In genomic region chr3:49351521-49352011, GRCh38 we compare ENCODE assay signal across 8 cellular contexts. TPM values are rescaled to one million over a fixed set of nuclear protein-coding genes. Genes with fewer than 3 reads are reported as not detected.
DNase-seq lines count a peak whose midpoint lies in the region; ATAC-seq, FAIRE-seq and TF ChIP-seq lines count a peak whose summit lies in the region.

No MANE protein-coding gene starts in this region.

- H2AFZ ChIP-seq in endothelial cell of umbilical vein (ENCODE audit: low read depth, low read length), result peak overlapping the region; percentile 9

- H3K27me3 Mint-ChIP-seq in nephron progenitor cell (ENCODE audit: low read depth, poor library complexity), result peaks cover 7% of the 10 kb centered on the region

- intact Hi-C loops in endothelial cell of umbilical vein (cut with micrococcal nuclease), result no loop called here

- peak; percentile 89 for DNase-seq in CD1c-positive myeloid dendritic cell (ENCODE audit: extremely low spot score)
- DNase-seq in NOMO-1 treated with dmso at 0.1 percent for 144 hours (lab: John Stamatoyannopoulos, UW; ENCODE audit: unreplicated experiment), result peak; percentile 49
- peak; percentile 70 for DNase-seq in endothelial cell of umbilical vein (ENCODE audit: low read depth, low spot score)
- DNase-seq in nephron progenitor cell, result no peak
- DNase-seq in NCI-H146 (lab: John Stamatoyannopoulos, UW), result no peak
- no peak for DNase-seq in activated gamma-delta T cell (lab: John Stamatoyannopoulos, UW)

- H4K20me1 ChIP-seq in endothelial cell of umbilical vein (replicated peaks; ENCODE audit: control insufficient read depth, extremely low read depth, insufficient read depth, low read length), result no peaks in the 10 kb centered on the region

- H3K36me3 Mint-ChIP-seq in nephron progenitor cell (ENCODE audit: low read depth), result peaks cover 20% of the 10 kb centered on the region

- TF ChIP-seq POLR2A in endothelial cell of umbilical vein (IDR thresholded peaks at IDR 0.05; ENCODE audit: low read depth, low read length) (no peak), GM18505 (IDR thresholded peaks at IDR 0.05; ENCODE audit: borderline replicate concordance, extremely low read depth, insufficient read depth, insufficient read length) (no peak)

- peaks cover 6% of the 10 kb centered on the region for H3K79me2 ChIP-seq in endothelial cell of umbilical vein (ENCODE audit: control insufficient read depth, insufficient read depth, low read length)

- CTCF ChIA-PET in endothelial cell of umbilical vein (lab: Charles Lee), result interaction anchor here (0.6 to 3.8 kb wide), 3 partner anchors 12 to 97 kb away, joined by 3 to 24 read pairs (median 8); partner anchors contain the start of gene USP4

- H3K4me3 ChIP-seq in endothelial cell of umbilical vein (replicated peaks in 1 of 3; ENCODE audit: insufficient read depth in 1 of 3, low read depth in 1 of 3, low read length in 3 of 3), result no peak overlapping the region

- H3K27ac Mint-ChIP-seq in nephron progenitor cell, result peak overlapping the region; percentile 2

- H3K27me3 ChIP-seq in endothelial cell of umbilical vein (ENCODE audit: control insufficient read depth in 2 of 2, insufficient read depth in 2 of 2, low read length in 2 of 2), result no peaks in the 10 kb centered on the region

- ATAC-seq in GM18505 (IDR thresholded peaks at IDR 0.05; ENCODE audit: unreplicated experiment) (no peak), HG03139 (IDR thresholded peaks at IDR 0.05; ENCODE audit: unreplicated experiment) (no peak)

- no peak overlapping the region for H3K4me3 Mint-ChIP-seq in nephron progenitor cell

- H3K36me3 ChIP-seq in endothelial cell of umbilical vein (ENCODE audit: control insufficient read depth in 2 of 2, extremely low read depth in 1 of 2, insufficient read depth in 2 of 2, low read length in 2 of 2), result peaks cover 3 to 4% of the 10 kb centered on the region in 2 experiments

- peak overlapping the region; percentile 1 for H3K27ac ChIP-seq in endothelial cell of umbilical vein (ENCODE audit: insufficient read depth, low read depth, low read length)

- H3K4me1 ChIP-seq in endothelial cell of umbilical vein (ENCODE audit: control insufficient read depth, extremely low read depth, insufficient read depth, low read length), result peaks cover 29% of the 10 kb centered on the region

- dilution Hi-C loops in endothelial cell of umbilical vein (cut with MboI; ENCODE audit: extremely low pct_ligation_motif_present, low sequenced_read_pairs), result no loop called here

- no peak overlapping the region for H3K9ac ChIP-seq in endothelial cell of umbilical vein (replicated peaks; ENCODE audit: extremely low read depth, insufficient read depth, low read length)

- H3K4me2 ChIP-seq in endothelial cell of umbilical vein (ENCODE audit: insufficient read depth, low read length), result no peak overlapping the region

- POLR2A ChIA-PET in endothelial cell of umbilical vein (lab: Charles Lee), result interaction anchor here (1.0 kb wide), 1 partner anchor 11 kb away, joined by 4 read pairs; no protein-coding TSS in a partner anchor

- BruUV-seq in endothelial cell of umbilical vein (replicated peaks; lab: Mats Ljungman, UMichigan), result no TSS peak

- H3K4me1 Mint-ChIP-seq in nephron progenitor cell, result peaks cover 17% of the 10 kb centered on the region

- TF ChIP-seq CTCF in endothelial cell of umbilical vein (IDR thresholded peaks at IDR 0.05; ENCODE audit: extremely low read depth in 1 of 2, insufficient read depth in 1 of 2, low read depth in 1 of 2, low read length in 2 of 2) (no peak), nephron progenitor cell (IDR thresholded peaks at IDR 0.05) (no peak)

- peaks cover 4% of the 10 kb centered on the region for H3K9me3 Mint-ChIP-seq in nephron progenitor cell

- no peaks in the 10 kb centered on the region for H3K9me3 ChIP-seq in endothelial cell of umbilical vein (replicated peaks; ENCODE audit: control insufficient read depth, insufficient read depth, low read length)

- peak; percentile 76 for FAIRE-seq in endothelial cell of umbilical vein (lab: Jason Lieb, UNC)

- no peaks in the 10 kb centered on the region for H3K9me1 ChIP-seq in endothelial cell of umbilical vein (replicated peaks; ENCODE audit: control insufficient read depth, extremely low read depth, insufficient read depth, low read length)

TF ChIP-seq in endothelial cell of umbilical vein, 7 proteins besides CTCF, POLR2A, EP300 and RAD21:
- TF ChIP-seq EZH2 (IDR thresholded peaks at IDR 0.05; ENCODE audit: borderline replicate concordance, low read depth, low read length, severe bottlenecking), result no peak
- TF ChIP-seq MAX (IDR thresholded peaks at IDR 0.05; ENCODE audit: insufficient read depth, insufficient read length), result no peak
- no peak for TF ChIP-seq JUN (IDR thresholded peaks at IDR 0.05; ENCODE audit: borderline replicate concordance, insufficient read depth, insufficient read length, low read depth)
- TF ChIP-seq POLR2AphosphoS5 (IDR thresholded peaks at IDR 0.05; ENCODE audit: insufficient read depth, low read depth, low read length), result no peak
- TF ChIP-seq FOS (IDR thresholded peaks at IDR 0.05; ENCODE audit: borderline replicate concordance, insufficient read depth, low read length), result peak; percentile 29
- TF ChIP-seq GATA2 (IDR thresholded peaks at IDR 0.05; ENCODE audit: insufficient read depth, insufficient read length, low read depth, low read length), result no peak

RNA-seq across cellular contexts. Expression of gene GPX1, which starts 6.6 kb away (rescaled TPM):
- 427 and 461 TPM in 2 replicates for total RNA-seq in endothelial cell of umbilical vein
- polyA plus RNA-seq in endothelial cell of umbilical vein, result 1,348 and 1,830 TPM in 2 replicates
- 698 and 894 TPM in 2 replicates for polyA plus RNA-seq in endothelial cell of umbilical vein (2011; cell fraction: cytosol; rRNA removed)
- 215 and 276 TPM in 2 replicates for polyA plus RNA-seq in endothelial cell of umbilical vein (2011; cell fraction: nucleus; rRNA removed)
- polyA plus RNA-seq in endothelial cell of umbilical vein (2012), result 423 and 506 TPM in 2 replicates
- 213 and 248 TPM in 2 replicates for polyA minus RNA-seq in endothelial cell of umbilical vein
- polyA minus RNA-seq in endothelial cell of umbilical vein (2011; cell fraction: cytosol; rRNA and poly(A)+ RNA removed), result 212 TPM
- polyA minus RNA-seq in endothelial cell of umbilical vein (2011; cell fraction: nucleus; rRNA and poly(A)+ RNA removed), result 57.6 and 113 TPM in 2 replicates

RNA-seq across cellular contexts. Expression of gene USP4, which starts 11.7 kb away (rescaled TPM):
- 61.3 and 63.0 TPM in 2 replicates for total RNA-seq in endothelial cell of umbilical vein
- polyA plus RNA-seq in endothelial cell of umbilical vein, result 33.9 and 39.1 TPM in 2 replicates
- 35.8 and 36.2 TPM in 2 replicates for polyA plus RNA-seq in endothelial cell of umbilical vein (2011; cell fraction: cytosol; rRNA removed)
- polyA plus RNA-seq in endothelial cell of umbilical vein (2011; cell fraction: nucleus; rRNA removed), result 83.0 and 89.3 TPM in 2 replicates
- 43.2 and 49.3 TPM in 2 replicates for polyA plus RNA-seq in endothelial cell of umbilical vein (2012)
- polyA minus RNA-seq in endothelial cell of umbilical vein, result 101 and 123 TPM in 2 replicates
- 15.2 TPM for polyA minus RNA-seq in endothelial cell of umbilical vein (2011; cell fraction: cytosol; rRNA and poly(A)+ RNA removed)
- polyA minus RNA-seq in endothelial cell of umbilical vein (2011; cell fraction: nucleus; rRNA and poly(A)+ RNA removed), result 56.9 and 75.2 TPM in 2 replicates

Comparison
In these comparisons a context has a peak if more than half of its experiments do, and no peak if none do; other contexts are left out.
1. DNase-seq: peak in CD1c-positive myeloid dendritic cell (single experiment), NOMO-1 treated with dmso at 0.1 percent for 144 hours (single experiment) and endothelial cell of umbilical vein (single experiment); none in nephron progenitor cell (single experiment), NCI-H146 (single experiment) and activated gamma-delta T cell (single experiment).